9 cellular contexts compared by ENCODE assay signal in genomic region chr1:169546087-169546995, GRCh38. TPM values are rescaled to one million over a fixed set of nuclear protein-coding genes. Genes with fewer than 3 reads are reported as not detected.
DNase-seq lines count a peak whose midpoint lies in the region; ATAC-seq, FAIRE-seq and TF ChIP-seq lines count a peak whose summit lies in the region.
"Had no signal": no experiment of that assay in that cellular context is flagged by ENCODE, and none has a peak within 500 bp of the region (broad histone marks: within the 10 kb centered on the region; RNA-seq: fewer than 3 reads in every experiment).

No MANE protein-coding gene starts in this region.

- peak; percentile 64 for DNase-seq in GDM1 (lab: John Stamatoyannopoulos, UW)
- peak; percentile 39 to 45 for DNase-seq in NCI-H1930 (lab: John Stamatoyannopoulos, UW)
- peak; percentile 94 for DNase-seq in choroid plexus epithelial cell (ENCODE audit: low read depth)
- peak in 1 of 2 donors; percentile 22 for DNase-seq in left lung
- DNase-seq in stimulated activated CD8-positive, alpha-beta memory T cell treated with anti-CD3 and anti-CD28 coated beads, Interleukin-12 subunit alpha, Interleukin-12 subunit beta, amount 100 ng/mL, for 24 hours (ENCODE audit: extremely low read depth), result peak; percentile 11

- peak; percentile 79 for FAIRE-seq in TTC549 (lab: Jason Lieb, UNC)

- ATAC-seq in HG02610 (IDR thresholded peaks at IDR 0.05; ENCODE audit: unreplicated experiment) (peak; percentile 57), left lung (peak; percentile 94), HG03457 (IDR thresholded peaks at IDR 0.05; ENCODE audit: unreplicated experiment) (no peak)

- no peaks in the 10 kb centered on the region for H3K4me1 ChIP-seq in left lung

- H3K4me3 ChIP-seq in choroid plexus epithelial cell (ENCODE audit: low read depth, low read length) (no peak overlapping the region), left lung (no peak overlapping the region)

- H3K27ac ChIP-seq in left lung, result no peak overlapping the region
- H3K27ac ChIP-seq: epithelial cell of prostate had no signal

- no peaks in the 10 kb centered on the region for H3K9me3 ChIP-seq in left lung

- TF ChIP-seq CTCF in choroid plexus epithelial cell (conservative IDR thresholded peaks at IDR 0.05; ENCODE audit: low read depth, low read length), result peak; percentile 88
- peak; percentile 66 to 75 for TF ChIP-seq CTCF in left lung (IDR thresholded peaks at IDR 0.05)

- H3K27me3 ChIP-seq in left lung, result no peaks in the 10 kb centered on the region

- intact Hi-C loops in left lung (cut with DNase I), result loop anchor here in 1 of 2 donors (5.0 kb wide), 1 partner anchor 79 kb away; no protein-coding TSS in a partner anchor

- peaks cover 0 to 9% of the 10 kb centered on the region in 2 donors for H3K36me3 ChIP-seq in left lung

RNA-seq across cellular contexts. Expression of gene F5, which starts 39.9 kb away (rescaled TPM):
- 1 to 10 TPM in 1 of 2 donors, under 1 TPM in 1; 0.90 to 7.2 TPM for total RNA-seq in left lung
